16 cellular contexts compared by ENCODE assay signal in the genomic region with DNA sequence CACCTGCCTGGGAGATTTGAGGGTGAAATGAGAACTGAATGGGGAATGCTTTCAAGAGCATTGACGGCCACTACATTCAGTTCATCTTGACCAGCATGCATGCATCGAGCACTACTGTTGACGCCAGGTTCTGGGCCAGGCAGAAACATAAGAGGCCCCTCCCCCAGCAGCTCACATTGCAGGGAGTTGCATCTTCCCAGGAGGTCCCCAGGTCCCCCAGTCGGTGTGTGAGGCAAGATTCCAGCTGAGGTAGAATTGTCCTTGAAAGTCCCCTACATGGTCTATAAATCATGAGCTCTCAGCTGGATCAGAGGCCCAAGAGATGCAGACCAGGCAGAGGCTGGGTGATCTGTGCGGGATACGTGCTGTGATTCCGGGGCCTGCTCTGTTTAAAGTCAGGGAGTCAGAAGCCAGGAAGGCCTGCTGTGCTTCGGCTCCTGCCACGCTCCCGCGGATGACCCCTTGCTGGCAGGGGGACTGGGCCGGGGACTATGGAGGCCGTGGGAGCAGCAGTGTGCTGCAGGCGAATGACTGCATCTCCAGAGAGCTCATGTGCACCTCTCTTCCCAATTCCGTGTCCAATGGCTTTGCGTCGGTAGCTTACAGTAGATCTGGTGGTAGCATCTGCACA.
DNase-seq lines count a peak whose midpoint lies in the region; ATAC-seq, FAIRE-seq and TF ChIP-seq lines count a peak whose summit lies in the region.
"Had no signal": no experiment of that assay in that cellular context is flagged by ENCODE, and none has a peak within 500 bp of the region (broad histone marks: within the 10 kb centered on the region; RNA-seq: fewer than 3 reads in every experiment).

No MANE protein-coding gene starts in this region.

- no peak overlapping the region for H4K5ac ChIP-seq in H1 (ENCODE audit: insufficient read length, low read depth, low read length)

- TF ChIP-seq RAD21 in H1 (IDR thresholded peaks at IDR 0.05 in 1 of 2, conservative IDR thresholded peaks at IDR 0.05 in 1 of 2; ENCODE audit: low read depth in 2 of 2, low read length in 2 of 2): no peak

- H2AK5ac ChIP-seq in H1 (ENCODE audit: low read depth, low read length): no peak overlapping the region

- no peak overlapping the region; the same call in 1 of the 2 replicates for H2BK15ac ChIP-seq in H1 (ENCODE audit: low read length)

- H3K27ac ChIP-seq in right atrium auricular region (no peak overlapping the region), H1 (ENCODE audit: low read depth, low read length) (no peak overlapping the region), tibial artery (peak overlapping the region; percentile 85 to 87)
- H3K27ac ChIP-seq: A549 had no signal

- H3K4me2 ChIP-seq in H1 (ENCODE audit: insufficient read depth in 1 of 2, low read depth in 2 of 2, low read length in 2 of 2): no peak overlapping the region
- H3K4me2 ChIP-seq: A549 had no signal

- peak overlapping the region; percentile 19 for H3K27ac Mint-ChIP-seq in nephron progenitor cell

- no peaks in the 10 kb centered on the region for H3K79me1 ChIP-seq in H1 (ENCODE audit: low read depth, low read length)

- H3K4me1 Mint-ChIP-seq in nephron progenitor cell: peaks cover 47% of the 10 kb centered on the region

- POLR2A ChIA-PET in H1 (lab: Charles Lee; ENCODE audit: partially characterized antibody): interaction anchor here (1.4 kb wide), 1 partner anchor 242 kb away, joined by 3 read pairs; no protein-coding TSS in a partner anchor

- FAIRE-seq in H1 (lab: Jason Lieb, UNC): no peak
- FAIRE-seq: A549 had no signal

- 0 out of 2 replicates have a peak overlapping the region, but pooled peaks have one; percentile 27 for H2BK12ac ChIP-seq in H1 (ENCODE audit: low read depth, low read length)

- TF ChIP-seq POLR2A in H1 (IDR thresholded peaks at IDR 0.05; ENCODE audit: control extremely low read depth in 1 of 2, low read depth in 2 of 2, low read length in 2 of 2): no peak

- no peak overlapping the region for H3K56ac ChIP-seq in H1 (replicated peaks; ENCODE audit: insufficient read length, low read depth, low read length)

- H3K9me3 ChIP-seq in right atrium auricular region: no peaks in the 10 kb centered on the region
- no peaks in the 10 kb centered on the region for H3K9me3 ChIP-seq in H1 (ENCODE audit: insufficient read depth in 2 of 2, low read depth in 1 of 2, low read length in 1 of 2)
- H3K9me3 ChIP-seq in tibial artery: no peaks in the 10 kb centered on the region
- H3K9me3 ChIP-seq: A549 had no signal

- H4K91ac ChIP-seq in H1 (replicated peaks; ENCODE audit: insufficient read length, low read length): no peak overlapping the region

- H3K4me3 Mint-ChIP-seq in nephron progenitor cell: peak overlapping the region; percentile 35
- H3K4me3 Mint-ChIP-seq: CD14-positive monocyte had no signal

- no peaks in the 10 kb centered on the region for H3K27me3 Mint-ChIP-seq in nephron progenitor cell (ENCODE audit: low read depth, poor library complexity)

- peak; percentile 25 for DNase-seq in left ventricle myocardium superior
- DNase-seq in right atrium auricular region (ENCODE audit: low spot score): no peak
- no peak for DNase-seq in H1 (ENCODE audit: low read depth in 1 of 2, low spot score in 2 of 2)
- peak; percentile 59 for DNase-seq in nephron progenitor cell
- DNase-seq in tibial artery: no peak
- DNase-seq in NCI-H774 (lab: John Stamatoyannopoulos, UW): no peak
- DNase-seq: Karpas-422, MM.1S, NCI-H1105, NCI-H1694, NCI-H2107, NCI-H2227 treated with DMSO at 0.1 percent for 48 hours had no signal

- ATAC-seq in left ventricle myocardium superior (no peak), HG03457 (IDR thresholded peaks at IDR 0.05; ENCODE audit: unreplicated experiment) (no peak), HG02623 (IDR thresholded peaks at IDR 0.05; ENCODE audit: unreplicated experiment) (no peak)
- ATAC-seq: A549 had no signal

- no peak overlapping the region for H3K18ac ChIP-seq in H1 (ENCODE audit: extremely low read depth, low read length)

- no peak for TF ChIP-seq EP300 in H1 (IDR thresholded peaks at IDR 0.05; ENCODE audit: borderline replicate concordance in 1 of 2, low read depth in 2 of 2, low read length in 2 of 2)

- H3K36me3 Mint-ChIP-seq in nephron progenitor cell (ENCODE audit: low read depth): peaks cover 4% of the 10 kb centered on the region

- no peak overlapping the region for H3K9ac ChIP-seq in H1 (replicated peaks in 1 of 4; ENCODE audit: extremely low read depth in 1 of 4, low read depth in 3 of 4, low read length in 3 of 4)

- TF ChIP-seq CTCF in right atrium auricular region (IDR thresholded peaks at IDR 0.05) (no peak), H1 (IDR thresholded peaks at IDR 0.05; ENCODE audit: control extremely low read depth in 1 of 3, insufficient read depth in 1 of 3, low read depth in 1 of 3, low read length in 3 of 3) (no peak), nephron progenitor cell (IDR thresholded peaks at IDR 0.05) (no peak), tibial artery (IDR thresholded peaks at IDR 0.05) (no peak)

- H3K4me1 ChIP-seq in right atrium auricular region (peaks cover 0 to 11% of the 10 kb centered on the region in 2 donors), H1 (replicated peaks in 1 of 4; ENCODE audit: control insufficient read depth in 3 of 4, insufficient read depth in 4 of 4, low read length in 3 of 4) (peaks cover 0 to 6% (median 0%) of the 10 kb centered on the region in 4 experiments; a peak in 3 of 7 replicates), tibial artery (peaks cover 0 to 32% (median 20%) of the 10 kb centered on the region in 4 donors)

- H3K14ac ChIP-seq in H1 (ENCODE audit: insufficient read length): no peak overlapping the region

- H2BK5ac ChIP-seq in H1 (ENCODE audit: low read depth, low read length): no peak overlapping the region

- H3K23ac ChIP-seq in H1 (ENCODE audit: insufficient read length): no peak overlapping the region

- no peaks in the 10 kb centered on the region for H3K9me3 Mint-ChIP-seq in nephron progenitor cell

- H3K79me2 ChIP-seq in H1 (ENCODE audit: control insufficient read depth in 1 of 2, insufficient read depth in 2 of 2, low read length in 2 of 2): no peaks in the 10 kb centered on the region

- H3K36me3 ChIP-seq in right atrium auricular region: peaks cover 46% of the 10 kb centered on the region
- H3K36me3 ChIP-seq in H1 (ENCODE audit: control insufficient read depth in 2 of 4, insufficient read depth in 4 of 4, low read length in 3 of 4): no peaks in the 10 kb centered on the region
- H3K36me3 ChIP-seq in tibial artery: peaks cover 37 to 67% (median 63%) of the 10 kb centered on the region in 3 donors

- no peak overlapping the region for H4K8ac ChIP-seq in H1 (ENCODE audit: extremely low read depth, insufficient read depth, low read length)

- no peak overlapping the region for H2AFZ ChIP-seq in H1 (ENCODE audit: low read length)

- H3K23me2 ChIP-seq in H1 (ENCODE audit: low read depth, low read length): no peaks in the 10 kb centered on the region

- no peak overlapping the region for H3K4ac ChIP-seq in H1 (replicated peaks; ENCODE audit: insufficient read length, low read depth, low read length)

- H3K4me3 ChIP-seq in right atrium auricular region (no peak overlapping the region), H1 (ENCODE audit: extremely low read depth in 1 of 4, insufficient read depth in 2 of 4, low read depth in 3 of 4, low read length in 4 of 4) (no peak overlapping the region), tibial artery (no peak overlapping the region)
- H3K4me3 ChIP-seq: A549 had no signal

- WGBS in H1 (ENCODE audit: extremely low coverage in 1 of 2, insufficient coverage in 1 of 2, insufficient read length in 1 of 2, insufficient replicate concordance in 2 of 2, low coverage in 1 of 2, low lambda C conversion rate in 2 of 2, missing lambda C conversion rate in 1 of 2), 2 experiments: 85% methylated on average over 17 of the region's 17 CpGs; no CpG with 5 or more reads in 1 of the 2 experiments

- no peak overlapping the region for H2BK120ac ChIP-seq in H1 (replicated peaks; ENCODE audit: low read depth, low read length)

- CTCF ChIA-PET in H1 (lab: Charles Lee; ENCODE audit: partially characterized antibody): interaction anchor here (1.0 to 2.0 kb wide), 11 partner anchors 8 to 256 kb away, joined by 3 to 7 read pairs (median 3); no protein-coding TSS in a partner anchor

- no peaks in the 10 kb centered on the region for H4K20me1 ChIP-seq in H1 (replicated peaks in 1 of 2; ENCODE audit: control insufficient read depth in 1 of 2, insufficient read depth in 2 of 2, low read length in 2 of 2)

- H3K27me3 ChIP-seq in right atrium auricular region: no peaks in the 10 kb centered on the region
- no peaks in the 10 kb centered on the region for H3K27me3 ChIP-seq in H1 (replicated peaks in 1 of 4; ENCODE audit: control insufficient read depth in 3 of 4, extremely low read depth in 1 of 4, insufficient read depth in 3 of 4, low read length in 3 of 4)
- H3K27me3 ChIP-seq in tibial artery: no peaks in the 10 kb centered on the region

- intact Hi-C loops in left ventricle myocardium superior (cut with micrococcal nuclease): no loop called here
- intact Hi-C loops in tibial artery (cut with DNase I; ENCODE audit: low total_unique reads): no loop called here

- no peak overlapping the region for H2BK20ac ChIP-seq in H1 (ENCODE audit: low read length)

TF ChIP-seq in H1, 55 proteins besides CTCF, POLR2A, EP300 and RAD21 (continues in another document):
- TF ChIP-seq POU5F1 (IDR thresholded peaks at IDR 0.05; ENCODE audit: low read depth, low read length) (no peak), TCF12 (IDR thresholded peaks at IDR 0.05; ENCODE audit: low read depth, low read length) (no peak), ATF2 (IDR thresholded peaks at IDR 0.05; ENCODE audit: low read length) (no peak), CTBP2 (IDR thresholded peaks at IDR 0.05; ENCODE audit: borderline replicate concordance, insufficient read depth, insufficient read length, low read length) (no peak), CREB1 (IDR thresholded peaks at IDR 0.05) (no peak), JUND (IDR thresholded peaks at IDR 0.05; ENCODE audit: low read length) (no peak), EZH2 (IDR thresholded peaks at IDR 0.05; ENCODE audit: low read depth, low read length, severe bottlenecking) (no peak), CBX5 (IDR thresholded peaks at IDR 0.05; ENCODE audit: low read depth, low read length) (no peak), KDM5A (IDR thresholded peaks at IDR 0.05; ENCODE audit: low read length) (no peak), BCL11A (IDR thresholded peaks at IDR 0.05; ENCODE audit: low read depth in 2 of 2, low read length in 2 of 2) (no peak)

Comparison
In these comparisons a context has a peak if more than half of its experiments do, and no peak if none do; other contexts are left out.
1. DNase-seq: peak in left ventricle myocardium superior (single experiment) and nephron progenitor cell (single experiment); none in right atrium auricular region (single experiment), H1 (0 of 2), tibial artery (0 of 2) and NCI-H774 (single experiment).
2. H3K27ac ChIP-seq: peak in tibial artery (2 of 2); none in right atrium auricular region (0 of 2) and H1 (single experiment).